In the genomic region with DNA sequence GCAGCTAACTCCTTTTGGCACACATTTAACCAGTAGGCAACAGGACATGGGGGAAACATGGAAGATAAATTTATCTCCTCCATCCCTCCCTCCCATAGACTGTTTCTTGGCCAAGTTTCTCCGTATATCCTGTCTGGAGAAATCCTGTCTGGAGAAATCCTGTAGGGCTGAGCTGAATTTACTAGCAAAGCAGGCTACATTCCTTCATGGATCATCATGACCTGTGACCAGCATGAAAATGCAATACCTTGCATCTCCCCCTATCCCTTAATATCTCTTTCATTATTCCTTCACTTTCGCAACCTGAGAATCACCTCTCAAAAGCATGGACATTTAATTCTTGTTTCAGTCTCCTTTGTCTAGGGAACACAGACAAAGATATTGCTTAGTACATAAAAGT, we compare ENCODE assay signal across 21 cellular contexts.
DNase-seq lines count a peak whose midpoint lies in the region; ATAC-seq, FAIRE-seq and TF ChIP-seq lines count a peak whose summit lies in the region.
"Had no signal": no experiment of that assay in that cellular context is flagged by ENCODE, and none has a peak within 500 bp of the region (broad histone marks: within the 10 kb centered on the region; RNA-seq: fewer than 3 reads in every experiment).

No MANE protein-coding gene starts in this region.

- TF ChIP-seq POLR2A in H54 (IDR thresholded peaks at IDR 0.05; ENCODE audit: low read depth, low read length), result no peak

- H3K36me3 Mint-ChIP-seq in astrocyte (ENCODE audit: low read depth, unreplicated experiment), result no peaks in the 10 kb centered on the region
- no peaks in the 10 kb centered on the region for H3K36me3 Mint-ChIP-seq in nephron (ENCODE audit: low read depth)
- H3K36me3 Mint-ChIP-seq in GM23338 (ENCODE audit: low read depth), result no peaks in the 10 kb centered on the region
- H3K36me3 Mint-ChIP-seq: CD4-positive, alpha-beta memory T cell had no signal

- H4K20me1 ChIP-seq in astrocyte (ENCODE audit: insufficient read depth, low read length), result no peaks in the 10 kb centered on the region
- no peaks in the 10 kb centered on the region for H4K20me1 ChIP-seq in GM23338 (replicated peaks; ENCODE audit: insufficient read depth)
- H4K20me1 ChIP-seq: BLaER1 had no signal

- peak; percentile 18 for DNase-seq in AG08395 (ENCODE audit: low spot score)
- DNase-seq in H54 (ENCODE audit: insufficient read length, low spot score), result no peak
- peak; percentile 67 for DNase-seq in astrocyte (ENCODE audit: low read depth)
- DNase-seq in GM23338 (ENCODE audit: low spot score), result no peak
- DNase-seq: CD4-positive, alpha-beta memory T cell; MG63; NCI-H1048; NCI-H1436; NCI-H2029; NCI-H2171; NCI-H446 treated with DMSO at 0.1 percent for 48 hours; NCI-H69; NK-92 treated with Interleukin-12 subunit alpha and Interleukin-12 subunit beta, amount 100 ng/mL, for 24 hours had no signal

- no peak for ATAC-seq in GM21447 (IDR thresholded peaks at IDR 0.05; ENCODE audit: unreplicated experiment)
- no peak for ATAC-seq in GM21576 (IDR thresholded peaks at IDR 0.05; ENCODE audit: unreplicated experiment)
- no peak for ATAC-seq in GM23338
- ATAC-seq in HG03045 (IDR thresholded peaks at IDR 0.05; ENCODE audit: unreplicated experiment), result no peak
- ATAC-seq: Right ventricle myocardium inferior had no signal

- H3K4me1 Mint-ChIP-seq in astrocyte (ENCODE audit: low read depth, unreplicated experiment) (peaks cover 29% of the 10 kb centered on the region), nephron (peaks cover 12% of the 10 kb centered on the region), GM23338 (peaks cover 18% of the 10 kb centered on the region)
- H3K4me1 Mint-ChIP-seq: CD4-positive, alpha-beta memory T cell had no signal

- H3K4me1 ChIP-seq in astrocyte (ENCODE audit: insufficient read depth, low read length), result peaks cover 16% of the 10 kb centered on the region
- H3K4me1 ChIP-seq in GM23338 (ENCODE audit: insufficient read depth), result peaks cover 11% of the 10 kb centered on the region; the same call in 1 of the 2 replicates
- H3K4me1 ChIP-seq: BLaER1 had no signal

- no peaks in the 10 kb centered on the region for H3F3A ChIP-seq in GM23338 (replicated peaks; ENCODE audit: low read depth)

- H3K4me3 Mint-ChIP-seq in astrocyte (ENCODE audit: unreplicated experiment) (no peak overlapping the region), nephron (no peak overlapping the region), GM23338 (no peak overlapping the region)
- H3K4me3 Mint-ChIP-seq: CD4-positive, alpha-beta memory T cell had no signal

- H2AFZ ChIP-seq in astrocyte (ENCODE audit: low read depth, low read length), result peak overlapping the region; percentile 2
- no peak overlapping the region for H2AFZ ChIP-seq in GM23338

- no peaks in the 10 kb centered on the region for H3K9me2 ChIP-seq in GM23338 (ENCODE audit: insufficient read depth)

- H3K79me2 ChIP-seq in astrocyte (ENCODE audit: insufficient read depth, low read length) (no peaks in the 10 kb centered on the region), GM23338 (replicated peaks; ENCODE audit: insufficient read depth) (no peaks in the 10 kb centered on the region)

- H3K4me3 ChIP-seq in astrocyte (ENCODE audit: insufficient read depth, low read depth, low read length), result no peak overlapping the region
- H3K4me3 ChIP-seq in GM23338, result no peak overlapping the region
- H3K4me3 ChIP-seq: BLaER1, MG63 had no signal

- H3K36me3 ChIP-seq in astrocyte (ENCODE audit: insufficient read depth, low read length), result no peaks in the 10 kb centered on the region
- H3K36me3 ChIP-seq in GM23338 (ENCODE audit: insufficient read depth), result no peaks in the 10 kb centered on the region
- H3K36me3 ChIP-seq: BLaER1, MG63 had no signal

- H3K9me3 Mint-ChIP-seq in astrocyte (ENCODE audit: unreplicated experiment), result no peaks in the 10 kb centered on the region
- no peaks in the 10 kb centered on the region for H3K9me3 Mint-ChIP-seq in nephron
- no peaks in the 10 kb centered on the region for H3K9me3 Mint-ChIP-seq in GM23338

- no peak for TF ChIP-seq CTCF in astrocyte (IDR thresholded peaks at IDR 0.05; ENCODE audit: insufficient read depth, low read depth, low read length)
- no peak for TF ChIP-seq CTCF in nephron (IDR thresholded peaks at IDR 0.05; ENCODE audit: unreplicated experiment in 3 of 3)
- no peak for TF ChIP-seq CTCF in GM23338 (conservative IDR thresholded peaks at IDR 0.05; ENCODE audit: low read depth in 2 of 2)

- no peaks in the 10 kb centered on the region for H3K27me3 ChIP-seq in astrocyte (ENCODE audit: insufficient read depth, low read length)
- H3K27me3 ChIP-seq in GM23338 (ENCODE audit: insufficient read depth), result no peaks in the 10 kb centered on the region
- H3K27me3 ChIP-seq: BLaER1, MG63 had no signal

- H3K4me2 ChIP-seq in astrocyte (ENCODE audit: low read length), result peak overlapping the region; percentile 43
- H3K4me2 ChIP-seq in GM23338, result no peak overlapping the region
- H3K4me2 ChIP-seq: BLaER1 had no signal

- H3K27me3 Mint-ChIP-seq in astrocyte (ENCODE audit: low read depth, unreplicated experiment) (no peaks in the 10 kb centered on the region), nephron (ENCODE audit: low read depth) (no peaks in the 10 kb centered on the region), GM23338 (ENCODE audit: insufficient read depth, low read depth, poor library complexity) (no peaks in the 10 kb centered on the region)
- H3K27me3 Mint-ChIP-seq: CD4-positive, alpha-beta memory T cell had no signal

- no peaks in the 10 kb centered on the region for H3K9me3 ChIP-seq in astrocyte (ENCODE audit: insufficient read depth, low read depth, low read length)
- H3K9me3 ChIP-seq: BLaER1, MG63 had no signal

- FAIRE-seq in H54 (lab: Jason Lieb, UNC), result peak; percentile 79
- peak; percentile 67 for FAIRE-seq in astrocyte (lab: Jason Lieb, UNC)

- H3K9ac ChIP-seq in astrocyte (ENCODE audit: low read length), result no peak overlapping the region
- H3K9ac ChIP-seq: BLaER1 had no signal

- H3K27ac ChIP-seq in astrocyte (ENCODE audit: low read depth, low read length) (no peak overlapping the region), GM23338 (ENCODE audit: low read depth) (no peak overlapping the region)
- H3K27ac ChIP-seq: 22Rv1, BLaER1, HL-60 had no signal

- H3K27ac Mint-ChIP-seq in astrocyte (ENCODE audit: unreplicated experiment) (peak overlapping the region; percentile 90), nephron (peak overlapping the region in 2 of 3 experiments; percentile 0), GM23338 (no peak overlapping the region)
- H3K27ac Mint-ChIP-seq: CD4-positive, alpha-beta memory T cell had no signal

TF ChIP-seq in GM23338, 12 proteins besides CTCF, POLR2A, EP300 and RAD21 (continues in another document):
- no peak for TF ChIP-seq ZNF114 (CRISPR knock-in tag; IDR thresholded peaks at IDR 0.05)
- TF ChIP-seq, protein P1, sequence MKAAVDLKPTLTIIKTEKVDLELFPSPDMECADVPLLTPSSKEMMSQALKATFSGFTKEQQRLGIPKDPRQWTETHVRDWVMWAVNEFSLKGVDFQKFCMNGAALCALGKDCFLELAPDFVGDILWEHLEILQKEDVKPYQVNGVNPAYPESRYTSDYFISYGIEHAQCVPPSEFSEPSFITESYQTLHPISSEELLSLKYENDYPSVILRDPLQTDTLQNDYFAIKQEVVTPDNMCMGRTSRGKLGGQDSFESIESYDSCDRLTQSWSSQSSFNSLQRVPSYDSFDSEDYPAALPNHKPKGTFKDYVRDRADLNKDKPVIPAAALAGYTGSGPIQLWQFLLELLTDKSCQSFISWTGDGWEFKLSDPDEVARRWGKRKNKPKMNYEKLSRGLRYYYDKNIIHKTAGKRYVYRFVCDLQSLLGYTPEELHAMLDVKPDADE (IDR thresholded peaks at IDR 0.05), result no peak
- TF ChIP-seq POLR2AphosphoS5 (IDR thresholded peaks at IDR 0.05; ENCODE audit: low read depth), result no peak
- no peak for TF ChIP-seq JUNB (IDR thresholded peaks at IDR 0.05; ENCODE audit: unreplicated experiment)

Comparison
In these comparisons a context has a peak if more than half of its experiments do, and no peak if none do; other contexts are left out.
1. DNase-seq: peak in AG08395 (single experiment) and astrocyte (single experiment); none in H54 (single experiment) and GM23338 (single experiment).